22 cellular contexts compared by ENCODE assay signal in the genomic region with DNA sequence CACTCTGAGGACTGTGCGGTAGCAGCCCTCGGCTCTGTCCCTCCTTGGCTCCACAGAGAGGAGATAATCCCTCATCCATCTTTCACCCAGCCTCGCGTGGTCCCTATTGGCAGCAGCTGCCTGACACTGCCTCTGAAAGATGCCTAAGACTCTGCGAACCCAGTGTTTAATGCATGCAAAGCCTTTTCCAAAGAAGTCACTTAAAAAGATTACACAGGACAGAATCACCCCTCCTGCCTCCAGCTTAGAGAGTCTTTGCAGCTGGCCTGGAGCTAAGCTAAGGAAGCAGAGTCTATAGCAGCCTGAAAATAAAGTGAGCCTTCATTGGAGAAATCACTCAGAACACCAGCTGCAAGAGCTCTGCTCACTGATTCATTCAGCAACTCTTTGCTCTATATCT.
DNase-seq lines count a peak whose midpoint lies in the region; ATAC-seq and TF ChIP-seq lines count a peak whose summit lies in the region.
"Had no signal": no experiment of that assay in that cellular context is flagged by ENCODE, and none has a peak within 500 bp of the region (broad histone marks: within the 10 kb centered on the region; RNA-seq: fewer than 3 reads in every experiment).

No MANE protein-coding gene starts in this region.

- TF ChIP-seq CTCF in A673 (conservative IDR thresholded peaks at IDR 0.05; ENCODE audit: low read depth, low read length) (no peak), IMR-90 (conservative IDR thresholded peaks at IDR 0.05; ENCODE audit: low read depth, low read length) (no peak), dorsolateral prefrontal cortex (IDR thresholded peaks at IDR 0.05 in 54 of 56, conservative IDR thresholded peaks at IDR 0.05 in 2 of 56; ENCODE audit: low read depth in 1 of 56, partially characterized antibody in 56 of 56) (no peak), mucosa of descending colon (IDR thresholded peaks at IDR 0.05) (no peak)

- no peak overlapping the region for H3K27ac Mint-ChIP-seq in activated naive CD4-positive, alpha-beta T cell treated with anti-CD3 and anti-CD28 coated beads, Interleukin-2, amount 50 U/mL, for 72 hours
- H3K27ac Mint-ChIP-seq: CD8-positive, alpha-beta T cell had no signal

- H2BK120ac ChIP-seq in IMR-90 (ENCODE audit: low read depth, low read length), result no peak overlapping the region

- no peak overlapping the region for H3K27ac ChIP-seq in A673 (ENCODE audit: low read depth, low read length, poor library complexity, severe bottlenecking)
- H3K27ac ChIP-seq in IMR-90 (ENCODE audit: insufficient read depth, low read length), result no peak overlapping the region
- peak overlapping the region in 41 of 59 donors; percentile 1 to 76 (median 44) for H3K27ac ChIP-seq in dorsolateral prefrontal cortex

- H3K27me3 ChIP-seq in A673 (replicated peaks; ENCODE audit: insufficient read depth, low read depth, low read length, poor library complexity), result no peaks in the 10 kb centered on the region
- H3K27me3 ChIP-seq in IMR-90 (ENCODE audit: control insufficient read depth, insufficient read depth, low read length), result peaks cover 58% of the 10 kb centered on the region
- H3K27me3 ChIP-seq in dorsolateral prefrontal cortex, result no peaks in the 10 kb centered on the region
- H3K27me3 ChIP-seq: MG63 had no signal

- in situ Hi-C loops in IMR-90 (cut with MboI; ENCODE audit: low sequenced_read_pairs), result no loop called here

- POLR2A ChIA-PET in A673 (lab: Charles Lee; ENCODE audit: low non-redundant PET), result no interaction called here
- POLR2A ChIA-PET in IMR-90 (lab: Charles Lee; ENCODE audit: unreplicated experiment), result no interaction called here

- no peak overlapping the region for H3K23ac ChIP-seq in IMR-90 (ENCODE audit: low read depth, low read length)

- intact Hi-C loops in A673 (cut with micrococcal nuclease; ENCODE audit: unreplicated experiment), result no loop called here
- intact Hi-C loops in IMR-90 (cut with micrococcal nuclease), result no loop called here
- intact Hi-C loops in dorsolateral prefrontal cortex (cut with DNase I), result loop anchor here in 1 of 2 donors (10.0 kb wide), 1 partner anchor 146 kb away; no protein-coding TSS in a partner anchor
- intact Hi-C loops in mucosa of descending colon (cut with DNase I, micrococcal nuclease), result no loop called here

- BruUV-seq in A673 (replicated peaks; lab: Mats Ljungman, UMichigan) (no TSS peak), IMR-90 (replicated peaks; lab: Mats Ljungman, UMichigan) (no TSS peak)

- no CpG with 5 or more reads among the region's 5 CpGs for WGBS in IMR-90 (ENCODE audit: extremely low coverage in 2 of 2, insufficient read length in 1 of 2), 2 experiments

- TF ChIP-seq RAD21 in IMR-90 (IDR thresholded peaks at IDR 0.05; ENCODE audit: low read length), result no peak

- DNase-seq in A673 (ENCODE audit: low spot score) (peak; percentile 12), IMR-90 (no peak), dorsolateral prefrontal cortex (peak in 1 of 10 donors; percentile 14), mucosa of descending colon (peak in 1 of 3 donors; percentile 15), EL (no peak), epidermal melanocyte (ENCODE audit: insufficient read length, low spot score) (no peak), mesenteric fat pad (ENCODE audit: low spot score) (no peak)
- DNase-seq in activated naive CD4-positive, alpha-beta T cell treated with anti-CD3 and anti-CD28 coated beads, Interleukin-2, amount 50 U/mL, for 72 hours (ENCODE audit: low spot score in 2 of 2), result no peak
- DNase-seq: Calu3; CD8-positive, alpha-beta T cell; DMS79; GOT3; Kasumi-1; MG63; NCI-H1048; NCI-H1436 treated with DMSO at 0.1 percent for 48 hours; NCI-H2029; NCI-H2171 treated with DMSO at 0.1 percent for 48 hours; NCI-H446; NCI-H748 treated with DMSO at 0.1 percent for 48 hours; OCI-M1; Right ventricle myocardium superior had no signal

- no peak overlapping the region for H4K5ac ChIP-seq in IMR-90 (ENCODE audit: low read depth, low read length)

- no peaks in the 10 kb centered on the region for H4K20me1 ChIP-seq in IMR-90 (ENCODE audit: insufficient read depth, low read length)

- no peak overlapping the region for H3K4ac ChIP-seq in IMR-90 (ENCODE audit: low read depth, low read length)

- no peaks in the 10 kb centered on the region; the same call in 1 of the 2 replicates for H3K9me1 ChIP-seq in IMR-90 (ENCODE audit: insufficient read depth, low read length)

- no peak overlapping the region for H3K18ac ChIP-seq in IMR-90 (ENCODE audit: low read depth, low read length)

- no peak overlapping the region for H2BK5ac ChIP-seq in IMR-90 (ENCODE audit: low read depth, low read length, poor library complexity, severe bottlenecking)

- no peak overlapping the region for H3K4me2 ChIP-seq in IMR-90 (ENCODE audit: low read depth, low read length)

- ATAC-seq in IMR-90 (ENCODE audit: low read depth) (no peak), mucosa of descending colon (peak; percentile 16)
- ATAC-seq in activated naive CD4-positive, alpha-beta T cell treated with anti-CD3 and anti-CD28 coated beads, Interleukin-2, amount 50 U/mL, for 72 hours, result no peak
- ATAC-seq: CD8-positive, alpha-beta T cell had no signal

- CTCF ChIA-PET in A673 (lab: Charles Lee), result no interaction called here
- CTCF ChIA-PET in IMR-90 (lab: Yijun Ruan, JAX), result no interaction called here

- dilution Hi-C loops in IMR-90 (cut with HindIII; ENCODE audit: low sequenced_read_pairs, unreplicated experiment), result no loop called here

- no peak overlapping the region for H2BK15ac ChIP-seq in IMR-90 (ENCODE audit: low read depth, low read length)

- H3K4me3 ChIP-seq in A673 (ENCODE audit: low read depth, low read length, poor library complexity, severe bottlenecking) (no peak overlapping the region), IMR-90 (ENCODE audit: insufficient read depth, low read depth, low read length) (no peak overlapping the region), dorsolateral prefrontal cortex (no peak overlapping the region), mucosa of descending colon (no peak overlapping the region)
- H3K4me3 ChIP-seq: MG63 had no signal

- H2BK20ac ChIP-seq in IMR-90 (ENCODE audit: low read depth, low read length), result no peak overlapping the region

- H3K56ac ChIP-seq in IMR-90 (ENCODE audit: extremely low read depth, insufficient read depth, low read length), result no peak overlapping the region

- H3K36me3 Mint-ChIP-seq in activated naive CD4-positive, alpha-beta T cell treated with anti-CD3 and anti-CD28 coated beads, Interleukin-2, amount 50 U/mL, for 72 hours, result no peaks in the 10 kb centered on the region
- H3K36me3 Mint-ChIP-seq: CD8-positive, alpha-beta T cell had no signal

- no peak overlapping the region for H2AK5ac ChIP-seq in IMR-90 (ENCODE audit: low read depth, low read length)

- H3K9me3 ChIP-seq in A673 (ENCODE audit: low read depth, low read length, poor library complexity, severe bottlenecking) (no peaks in the 10 kb centered on the region), IMR-90 (ENCODE audit: control insufficient read depth, insufficient read depth, low read length) (no peaks in the 10 kb centered on the region), mucosa of descending colon (no peaks in the 10 kb centered on the region)
- H3K9me3 ChIP-seq: MG63 had no signal

- H4K91ac ChIP-seq in IMR-90 (ENCODE audit: insufficient read depth, low read depth, low read length), result no peak overlapping the region

- H3K79me1 ChIP-seq in IMR-90 (ENCODE audit: low read depth in 1 of 2, low read length in 2 of 2), result no peaks in the 10 kb centered on the region

- H2AFZ ChIP-seq in IMR-90 (replicated peaks; ENCODE audit: low read length, poor library complexity), result peak overlapping the region; percentile 38

- no peaks in the 10 kb centered on the region for H3K36me3 ChIP-seq in A673 (ENCODE audit: insufficient read depth, low read length, poor library complexity, severe bottlenecking)
- H3K36me3 ChIP-seq in IMR-90 (ENCODE audit: control insufficient read depth, insufficient read depth, low read length), result no peaks in the 10 kb centered on the region
- no peaks in the 10 kb centered on the region for H3K36me3 ChIP-seq in mucosa of descending colon (ENCODE audit: low read depth)
- H3K36me3 ChIP-seq: MG63 had no signal

- peaks cover 7% of the 10 kb centered on the region for H3K4me1 ChIP-seq in A673 (ENCODE audit: insufficient read depth, low read length, poor library complexity, severe bottlenecking)
- H3K4me1 ChIP-seq in IMR-90 (ENCODE audit: control insufficient read depth, insufficient read depth, low read length), result no peaks in the 10 kb centered on the region
- H3K4me1 ChIP-seq in mucosa of descending colon (ENCODE audit: low read depth), result no peaks in the 10 kb centered on the region

- no peaks in the 10 kb centered on the region for H3K9me3 Mint-ChIP-seq in activated naive CD4-positive, alpha-beta T cell treated with anti-CD3 and anti-CD28 coated beads, Interleukin-2, amount 50 U/mL, for 72 hours
- H3K9me3 Mint-ChIP-seq: CD8-positive, alpha-beta T cell had no signal

- H2AK9ac ChIP-seq in IMR-90 (replicated peaks; ENCODE audit: low read depth, low read length, poor library complexity), result no peak overlapping the region

- H3K9ac ChIP-seq in IMR-90 (ENCODE audit: low read depth, low read length), result no peak overlapping the region

- no peak overlapping the region for H4K8ac ChIP-seq in IMR-90 (ENCODE audit: low read depth in 2 of 2, low read length in 2 of 2)

- TF ChIP-seq POLR2A in IMR-90 (IDR thresholded peaks at IDR 0.05; ENCODE audit: low read depth, low read length), result no peak

- H3K14ac ChIP-seq in IMR-90 (replicated peaks; ENCODE audit: low read depth, low read length), result no peak overlapping the region

TF ChIP-seq in IMR-90, 13 proteins besides CTCF, POLR2A, EP300 and RAD21:
- TF ChIP-seq RFX5 (IDR thresholded peaks at IDR 0.05; ENCODE audit: low read depth, low read length) (no peak), SMC3 (IDR thresholded peaks at IDR 0.05; ENCODE audit: low read depth, low read length) (no peak), RCOR1 (IDR thresholded peaks at IDR 0.05; ENCODE audit: insufficient replicate concordance, low read length) (no peak), MXI1 (IDR thresholded peaks at IDR 0.05; ENCODE audit: borderline replicate concordance, low read depth, low read length) (no peak), USF2 (IDR thresholded peaks at IDR 0.05; ENCODE audit: low read depth, low read length) (no peak), CHD1 (IDR thresholded peaks at IDR 0.05; ENCODE audit: low read depth, low read length) (no peak), BHLHE40 (IDR thresholded peaks at IDR 0.05; ENCODE audit: low read depth, low read length) (no peak), CEBPB (IDR thresholded peaks at IDR 0.05; ENCODE audit: low read depth, low read length) (no peak), NFE2L2 (IDR thresholded peaks at IDR 0.05; ENCODE audit: low read depth, low read length) (no peak), MAZ (IDR thresholded peaks at IDR 0.05; ENCODE audit: borderline replicate concordance, low read depth, low read length) (no peak)

Comparison
In these comparisons a context has a peak if more than half of its experiments do, and no peak if none do; other contexts are left out.
1. H3K27ac ChIP-seq: peak in dorsolateral prefrontal cortex (41 of 59); none in A673 (single experiment) and IMR-90 (single experiment).